ENCODE assay signal across 24 cellular contexts in the genomic region with DNA sequence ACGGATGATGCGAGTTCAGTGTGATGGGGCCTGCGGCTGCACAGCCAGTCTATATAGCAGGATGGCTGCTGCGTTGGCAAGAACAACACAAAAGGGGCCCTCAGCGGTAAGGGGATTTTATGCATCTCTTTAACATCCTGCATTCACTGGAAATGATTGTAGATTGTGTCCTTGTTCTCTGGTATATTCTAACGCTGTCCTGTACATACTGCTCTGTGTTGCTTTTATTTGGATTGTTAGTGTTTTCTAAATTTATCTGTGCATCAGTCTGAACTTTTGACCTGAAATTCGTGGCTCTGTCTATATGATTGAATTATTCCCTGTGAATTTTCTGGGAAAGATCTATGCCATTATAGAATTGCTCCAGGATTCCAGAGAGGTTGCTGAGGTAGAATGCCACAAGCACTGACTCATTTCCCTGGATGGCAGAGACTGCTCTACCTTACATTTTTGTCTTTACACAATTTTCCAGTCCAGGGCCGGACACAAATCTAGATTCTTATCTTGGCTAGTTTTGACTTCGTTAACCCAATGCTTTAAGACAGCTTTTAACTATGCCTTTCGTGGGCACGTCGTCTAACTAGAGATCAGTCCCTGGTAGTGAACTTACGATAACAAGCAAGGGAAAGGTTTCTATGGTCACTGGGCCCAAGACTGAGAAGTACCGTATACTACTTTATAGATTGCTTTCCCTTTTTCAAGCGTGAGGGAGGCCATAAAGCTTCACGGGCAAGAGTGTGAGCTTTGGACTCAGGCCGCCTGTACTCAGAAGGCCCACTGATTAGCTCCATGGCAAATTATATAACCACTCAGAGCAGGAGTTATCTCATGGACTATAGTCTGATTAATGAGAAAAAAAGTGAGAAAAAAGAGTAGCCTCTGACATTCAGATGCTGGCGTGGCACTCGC. TPM values are rescaled to one million over a fixed set of nuclear protein-coding genes. Genes with fewer than 3 reads are reported as not detected.
DNase-seq lines count a peak whose midpoint lies in the region; ATAC-seq, FAIRE-seq and TF ChIP-seq lines count a peak whose summit lies in the region.
"Had no signal": no experiment of that assay in that cellular context is flagged by ENCODE, and none has a peak within 500 bp of the region (broad histone marks: within the 10 kb centered on the region; RNA-seq: fewer than 3 reads in every experiment).

A gene with protein sequence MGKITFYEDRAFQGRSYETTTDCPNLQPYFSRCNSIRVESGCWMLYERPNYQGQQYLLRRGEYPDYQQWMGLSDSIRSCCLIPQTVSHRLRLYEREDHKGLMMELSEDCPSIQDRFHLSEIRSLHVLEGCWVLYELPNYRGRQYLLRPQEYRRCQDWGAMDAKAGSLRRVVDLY (minus strand): TSS at position 25 of the 909 bp plus-strand sequence. CDS start 36 bp downstream, outside the sequence.

- DNase-seq in right cardiac atrium = peak in 1 of 3 donors; percentile 43
- no peak for DNase-seq in heart left ventricle
- peak; percentile 21 for DNase-seq in bronchial epithelial cell (ENCODE audit: low read depth)
- no peak for DNase-seq in right lobe of liver
- DNase-seq in SKM-1 (lab: John Stamatoyannopoulos, UW; ENCODE audit: unreplicated experiment) = no peak
- DNase-seq in pons (ENCODE audit: low spot score) = no peak
- no peak for DNase-seq in KBM-7
- DNase-seq: activated CD4-positive, alpha-beta T cell treated with anti-CD3 and anti-CD28 coated beads, Interleukin-2, amount 10 ng/mL, durations not matched to agents 24 days and 14 days; activated naive CD4-positive, alpha-beta T cell treated with anti-CD3 and anti-CD28 coated beads, Interleukin-2, amount 10 ng/mL, durations not matched to agents 7 days and 5 days; brain microvascular endothelial cell; DND-41; effector memory CD4-positive, alpha-beta T cell; hypothalamus; left ventricle myocardium inferior; NCI-H1436 treated with DMSO at 0.1 percent for 48 hours; NCI-H2227 treated with DMSO at 0.1 percent for 48 hours; NK-92 treated with Interleukin-12 subunit alpha and Interleukin-12 subunit beta, amount 100 ng/mL, for 24 hours; SHP77 treated with DMSO at 0.1 percent for 48 hours; stimulated activated naive CD8-positive, alpha-beta T cell treated with anti-CD3 and anti-CD28 coated beads, Interleukin-15, Interleukin-2, amounts not matched to agents 100 U/mL and 50 U/mL, for 24 hours had no signal

- in situ Hi-C loops in KBM-7 (cut with MboI; ENCODE audit: low pct_unique_long_range_greater_than_20kb, low sequenced_read_pairs) = no loop called here

- H3K4me1 ChIP-seq in right cardiac atrium (ENCODE audit: control insufficient read depth, insufficient read depth, low read length) (no peaks in the 10 kb centered on the region), heart left ventricle (peaks cover 0 to under 1% (median 0%) of the 10 kb centered on the region in 12 donors), right lobe of liver (no peaks in the 10 kb centered on the region)
- H3K4me1 ChIP-seq: left ventricle myocardium inferior, prostate gland had no signal

- TF ChIP-seq CTCF in heart left ventricle (IDR thresholded peaks at IDR 0.05) (no peak), bronchial epithelial cell (IDR thresholded peaks at IDR 0.05; ENCODE audit: insufficient read depth, low read length, severe bottlenecking) (no peak), right lobe of liver (IDR thresholded peaks at IDR 0.05) (no peak)

- WGBS in right cardiac atrium = 60% methylated on average over 19 of the region's 19 CpGs
- WGBS in heart left ventricle, 4 donors = 74 to 79% (median 77%) methylated on average over 19 of the region's 19 CpGs
- 63% methylated on average over 19 of the region's 19 CpGs for WGBS in right lobe of liver (ENCODE audit: insufficient coverage, low coverage, low lambda C conversion rate, missing lambda C conversion rate)

- TF ChIP-seq POLR2A in heart left ventricle (IDR thresholded peaks at IDR 0.05) (no peak), right lobe of liver (IDR thresholded peaks at IDR 0.05) (no peak)

- H3K36me3 ChIP-seq in heart left ventricle = no peaks in the 10 kb centered on the region
- no peaks in the 10 kb centered on the region for H3K36me3 ChIP-seq in bronchial epithelial cell (ENCODE audit: control insufficient read depth, insufficient read depth, low read length)
- H3K36me3 ChIP-seq in right lobe of liver = no peaks in the 10 kb centered on the region
- H3K36me3 ChIP-seq: brain microvascular endothelial cell, left ventricle myocardium inferior, prostate gland had no signal

- H3K9me3 ChIP-seq in right cardiac atrium (ENCODE audit: control insufficient read depth, low read length) = no peaks in the 10 kb centered on the region
- H3K9me3 ChIP-seq in heart left ventricle = peaks cover 0 to 4% (median 0%) of the 10 kb centered on the region in 12 donors
- H3K9me3 ChIP-seq in right lobe of liver = no peaks in the 10 kb centered on the region
- H3K9me3 ChIP-seq: left ventricle myocardium inferior, prostate gland had no signal

- H3K27me3 ChIP-seq in right cardiac atrium (ENCODE audit: control insufficient read depth, insufficient read depth) (no peaks in the 10 kb centered on the region), heart left ventricle (peaks cover 0 to 22% (median 3%) of the 10 kb centered on the region in 9 donors), bronchial epithelial cell (ENCODE audit: control insufficient read depth, insufficient read depth, low read length) (peaks cover 1% of the 10 kb centered on the region), right lobe of liver (no peaks in the 10 kb centered on the region)
- H3K27me3 ChIP-seq: brain microvascular endothelial cell had no signal

- H3K27ac ChIP-seq in right cardiac atrium (ENCODE audit: low read length) = no peak within 1 kb of the TSS
- no peak within 1 kb of the TSS for H3K27ac ChIP-seq in heart left ventricle
- H3K27ac ChIP-seq in right lobe of liver = no peak within 1 kb of the TSS
- H3K27ac ChIP-seq: brain microvascular endothelial cell, left ventricle myocardium inferior, prostate gland had no signal

- H3K4me3 ChIP-seq in right cardiac atrium (ENCODE audit: low read length) (no peak within 1 kb of the TSS), heart left ventricle (no peak within 1 kb of the TSS), bronchial epithelial cell (ENCODE audit: low read depth, low read length) (no peak within 1 kb of the TSS), right lobe of liver (no peak within 1 kb of the TSS)
- H3K4me3 ChIP-seq: left ventricle myocardium inferior, prostate gland had no signal

- ATAC-seq in right cardiac atrium = peak; percentile 34 to 77
- no peak for ATAC-seq in heart left ventricle
- peak; percentile 37 to 45 (median 42) for ATAC-seq in right lobe of liver
- no peak for ATAC-seq in HG03175 (IDR thresholded peaks at IDR 0.05; ENCODE audit: unreplicated experiment)
- ATAC-seq: stimulated activated naive CD8-positive, alpha-beta T cell treated with anti-CD3 and anti-CD28 coated beads, Interleukin-15, Interleukin-2, amounts not matched to agents 100 U/mL and 50 U/mL, for 24 hours had no signal

- intact Hi-C loops in right cardiac atrium (cut with DNase I) = no loop called here
- intact Hi-C loops in heart left ventricle (cut with DNase I) = no loop called here
- intact Hi-C loops in right lobe of liver (cut with DNase I) = no loop called here

- FAIRE-seq in bronchial epithelial cell (lab: Jason Lieb, UNC) = no peak
- FAIRE-seq: A204.1 had no signal

RNA-seq across cellular contexts. Expression of the gene that starts here (rescaled TPM):
- total RNA-seq in right cardiac atrium (not detected), heart left ventricle (not detected), bronchial epithelial cell (not detected in 2 replicates), right lobe of liver (not detected)
- polyA plus RNA-seq in right cardiac atrium (not detected), heart left ventricle (not detected)
- total RNA-seq: activated CD4-positive, alpha-beta T cell treated with anti-CD3 and anti-CD28 coated beads, Interleukin-2, amount 10 ng/mL, durations not matched to agents 24 days and 14 days; left ventricle myocardium inferior; ureter had no signal
- polyA plus RNA-seq: CD14-positive monocyte had no signal

Comparison
In these comparisons a context has a peak if more than half of its experiments do, and no peak if none do; other contexts are left out.
1. Peak in ATAC-seq in right cardiac atrium; RNA of the gene not detected or under 1 TPM.
2. Peak in DNase-seq in bronchial epithelial cell; RNA of the gene not detected or under 1 TPM.
3. Peak in ATAC-seq in right lobe of liver; RNA of the gene not detected or under 1 TPM.